In the genomic region with DNA sequence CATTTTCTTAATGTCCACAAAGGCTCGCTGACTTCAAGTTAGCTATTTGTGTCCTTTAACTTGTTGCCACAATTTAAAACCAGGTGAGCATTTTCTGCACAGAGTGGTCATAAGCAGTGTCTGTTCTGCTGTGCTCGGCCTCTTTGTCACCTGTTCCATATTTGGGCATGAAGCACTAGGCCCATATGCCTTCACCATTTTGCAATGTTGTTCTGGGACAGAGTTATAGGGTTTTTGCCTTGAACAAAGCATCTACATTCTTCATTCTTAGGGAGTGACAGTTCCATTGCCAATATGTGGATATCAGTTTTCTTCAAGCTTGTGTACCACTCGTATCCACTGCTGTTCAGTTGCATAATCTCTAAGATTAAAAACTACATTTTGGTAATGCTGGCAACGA, we compare ENCODE assay signal across 21 cellular contexts. TPM values are rescaled to one million over a fixed set of nuclear protein-coding genes. Genes with fewer than 3 reads are reported as not detected.
DNase-seq lines count a peak whose midpoint lies in the region; ATAC-seq, FAIRE-seq and TF ChIP-seq lines count a peak whose summit lies in the region.
"Had no signal": no experiment of that assay in that cellular context is flagged by ENCODE, and none has a peak within 500 bp of the region (broad histone marks: within the 10 kb centered on the region; RNA-seq: fewer than 3 reads in every experiment).

No MANE protein-coding gene starts in this region.

- TF ChIP-seq CTCF in left ventricle myocardium inferior (IDR thresholded peaks at IDR 0.05; ENCODE audit: borderline replicate concordance) (no peak), right atrium auricular region (IDR thresholded peaks at IDR 0.05) (no peak), WTC11 (IDR thresholded peaks at IDR 0.05) (no peak)

- no peaks in the 10 kb centered on the region for H3K36me3 ChIP-seq in left ventricle myocardium inferior
- no peaks in the 10 kb centered on the region for H3K36me3 ChIP-seq in right atrium auricular region
- H3K36me3 ChIP-seq in small intestine (ENCODE audit: control insufficient read depth in 2 of 2, insufficient read depth in 2 of 2, low read length in 2 of 2), result no peaks in the 10 kb centered on the region
- H3K36me3 ChIP-seq: Peyer's patch had no signal

- H3K4me3 ChIP-seq in left ventricle myocardium inferior (no peak overlapping the region), right atrium auricular region (no peak overlapping the region), small intestine (ENCODE audit: low read depth in 1 of 2, low read length in 2 of 2) (no peak overlapping the region)
- H3K4me3 ChIP-seq: Peyer's patch had no signal

- H3K4me3 Mint-ChIP-seq in WTC11, result no peak overlapping the region
- H3K4me3 Mint-ChIP-seq: CD4-positive, CD25-positive, alpha-beta regulatory T cell; H9 had no signal

- no peaks in the 10 kb centered on the region for H3K36me3 Mint-ChIP-seq in WTC11
- H3K36me3 Mint-ChIP-seq: CD4-positive, CD25-positive, alpha-beta regulatory T cell had no signal

- peaks cover 39% of the 10 kb centered on the region for H3K4me1 Mint-ChIP-seq in WTC11

- H3K4me1 ChIP-seq in left ventricle myocardium inferior (peaks cover 77% of the 10 kb centered on the region), right atrium auricular region (peaks cover 0 to 53% of the 10 kb centered on the region in 2 donors), small intestine (ENCODE audit: control insufficient read depth in 2 of 2, insufficient read depth in 1 of 2, low read depth in 1 of 2, low read length in 1 of 2) (peaks cover 14 to 28% of the 10 kb centered on the region in 2 donors)

- FAIRE-seq in small intestine (lab: Jason Lieb, UNC), result no peak

- peak overlapping the region; percentile 60; the same call in 1 of the 2 replicates for H3K27ac Mint-ChIP-seq in WTC11
- H3K27ac Mint-ChIP-seq: CD4-positive, CD25-positive, alpha-beta regulatory T cell had no signal

- ATAC-seq in WTC11 (no peak), HG03457 (IDR thresholded peaks at IDR 0.05; ENCODE audit: unreplicated experiment) (no peak)

- no peaks in the 10 kb centered on the region for H3K9me3 Mint-ChIP-seq in WTC11
- H3K9me3 Mint-ChIP-seq: CD4-positive, CD25-positive, alpha-beta regulatory T cell; H9 had no signal

- H3K9me3 ChIP-seq in left ventricle myocardium inferior (replicated peaks) (no peaks in the 10 kb centered on the region), right atrium auricular region (no peaks in the 10 kb centered on the region), small intestine (ENCODE audit: control insufficient read depth, low read depth) (no peaks in the 10 kb centered on the region)
- H3K9me3 ChIP-seq: Peyer's patch, SK-N-SH had no signal

- DNase-seq in left ventricle myocardium inferior (no peak), right atrium auricular region (ENCODE audit: low spot score) (no peak), WTC11 (ENCODE audit: low spot score) (no peak), kidney tubule cell (ENCODE audit: low spot score) (peak; percentile 26), A172 (ENCODE audit: low spot score) (no peak), small intestine (no peak)
- DNase-seq in activated CD4-positive, CD25-positive, alpha-beta regulatory T cell treated with anti-CD3 and anti-CD28 coated beads, Interleukin-2, amount 50 U/mL, for 72 hours, result no peak
- DNase-seq: 8988T; CD4-positive, CD25-positive, alpha-beta regulatory T cell; DMS79 treated with DMSO at 0.1 percent for 48 hours; GF-D8; H9; Karpas-422; NCI-H1930; NCI-H2171; NCI-H446 treated with DMSO at 0.1 percent for 48 hours; NCI-H774; Peyer's patch; Right ventricle myocardium superior; SK-N-SH had no signal

- WGBS in small intestine, 3 donors, result 78 to 87% (median 79%) methylated on average over 4 of the region's 4 CpGs

- CTCF ChIA-PET in WTC11 (lab: Charles Lee), result no interaction called here

- POLR2A ChIA-PET in WTC11 (lab: Charles Lee), result no interaction called here

- H3K27me3 ChIP-seq in left ventricle myocardium inferior (ENCODE audit: low read depth) (no peaks in the 10 kb centered on the region), right atrium auricular region (no peaks in the 10 kb centered on the region), small intestine (ENCODE audit: control insufficient read depth in 2 of 2, insufficient read depth in 2 of 2, low read length in 2 of 2) (no peaks in the 10 kb centered on the region)
- H3K27me3 ChIP-seq: Peyer's patch had no signal

- H3K27ac ChIP-seq in left ventricle myocardium inferior (replicated peaks) (peak overlapping the region; percentile 79), right atrium auricular region (no peak overlapping the region), small intestine (ENCODE audit: low read depth in 1 of 2, low read length in 1 of 2) (no peak overlapping the region)

- intact Hi-C loops in left ventricle myocardium inferior (cut with micrococcal nuclease), result loop anchor here (10.0 kb wide), 1 partner anchor 54 kb away; a partner anchor contains a TSS

- no peaks in the 10 kb centered on the region for H3K27me3 Mint-ChIP-seq in WTC11 (ENCODE audit: low read depth)
- H3K27me3 Mint-ChIP-seq: CD4-positive, CD25-positive, alpha-beta regulatory T cell had no signal

TF ChIP-seq in WTC11, 78 proteins besides CTCF, POLR2A, EP300 and RAD21:
- TF ChIP-seq TEAD1 (CRISPR knock-in tag; IDR thresholded peaks at IDR 0.05), result no peak
- no peak for TF ChIP-seq NFE2L1 (CRISPR knock-in tag; IDR thresholded peaks at IDR 0.05)
TF ChIP-seq in WTC11: peak in this region for 0.

RNA-seq across cellular contexts. Expression of a gene that starts 56.1 kb away (rescaled TPM):
- total RNA-seq in left ventricle myocardium inferior (13.1 TPM), right atrium auricular region (10 to 100 TPM in 1 of 2 donors, 1 to 10 TPM in 1; 6.9 to 10.9 TPM), WTC11 (2021) (9.2 to 11.8 TPM (median 9.7 TPM) in 3 replicates)
- 4.9 and 5.0 TPM in 2 replicates for total RNA-seq in A172 (2014; rRNA removed; shearing (Covaris generic))
- 1 to 10 TPM; 6.9 to 7.1 (median 7.0) TPM for polyA plus RNA-seq in small intestine
